8 cellular contexts compared by ENCODE assay signal in the genomic region with DNA sequence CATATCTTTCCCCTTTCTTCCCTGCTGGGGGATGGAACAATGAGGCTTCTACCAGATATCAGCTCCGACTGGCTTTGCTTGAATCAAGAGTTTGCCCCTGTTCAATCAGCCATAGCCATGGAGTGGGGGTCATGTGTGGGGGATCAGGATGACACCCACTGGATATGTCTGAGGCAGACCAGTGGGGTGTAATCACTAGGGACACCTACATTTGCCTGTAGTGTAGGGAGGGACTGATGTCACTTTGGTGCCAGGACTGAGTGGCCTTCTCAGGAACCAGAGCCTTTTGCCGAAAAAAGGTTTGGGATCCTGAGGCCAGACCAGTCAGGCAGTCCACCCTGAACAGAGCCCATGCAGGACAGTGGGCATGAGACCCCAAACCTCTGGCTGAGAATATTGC. TPM values are rescaled to one million over a fixed set of nuclear protein-coding genes. Genes with fewer than 3 reads are reported as not detected.
A peak's percentile ranks its signal among the peaks of the same experiment; 100 is the strongest.
DNase-seq lines count a peak whose midpoint lies in the region; ATAC-seq and TF ChIP-seq lines count a peak whose summit lies in the region.

No MANE protein-coding gene starts in this region.

- intact Hi-C loops in heart right ventricle (cut with DNase I): loop anchor here in 1 of 10 donors (10.0 kb wide), 1 partner anchor 104 kb away; no protein-coding TSS in a partner anchor
- intact Hi-C loops in Right ventricle myocardium superior (cut with DNase I): no loop called here
- intact Hi-C loops in uterus (cut with DNase I; ENCODE audit: low total_unique reads): no loop called here

- H3K27me3 ChIP-seq in heart right ventricle (no peaks in the 10 kb centered on the region), mesenchymal stem cell (ENCODE audit: control insufficient read depth in 1 of 2, insufficient read depth in 1 of 2, low read length in 2 of 2) (no peaks in the 10 kb centered on the region), uterus (no peaks in the 10 kb centered on the region)

- H3K4me3 Mint-ChIP-seq in brain: peak overlapping the region; percentile 89 to 99 (median 94)

- 66 to 75% methylated on average over 2 of the region's 2 CpGs for WGBS in heart right ventricle, 2 donors
- 91% methylated on average over 2 of the region's 2 CpGs for WGBS in mesenchymal stem cell

- H4K91ac ChIP-seq in mesenchymal stem cell (ENCODE audit: low read length): no peak overlapping the region

- H3K4me2 ChIP-seq in mesenchymal stem cell (ENCODE audit: low read length, poor library complexity, severe bottlenecking): peak overlapping the region; percentile 72

- no peak for TF ChIP-seq POLR2A in uterus (IDR thresholded peaks at IDR 0.05)

- H3K14ac ChIP-seq in mesenchymal stem cell (ENCODE audit: low read length in 2 of 2): peak overlapping the region in 1 of 2 experiments; percentile 22

- H3K36me3 ChIP-seq in heart right ventricle (peaks cover 0 to 26% (median 8%) of the 10 kb centered on the region in 9 donors), mesenchymal stem cell (ENCODE audit: control insufficient read depth in 1 of 2, insufficient read depth in 2 of 2, low read depth in 1 of 2, low read length in 2 of 2) (peaks cover 19 to 27% of the 10 kb centered on the region in 2 experiments), uterus (no peaks in the 10 kb centered on the region)

- H3K4me3 ChIP-seq in heart right ventricle: peak overlapping the region in 9 of 10 donors; percentile 64 to 94 (median 80)
- H3K4me3 ChIP-seq in mesenchymal stem cell (ENCODE audit: insufficient read depth in 1 of 2, low read depth in 1 of 2, low read length in 2 of 2): peak overlapping the region in 1 of 2 experiments; percentile 97
- H3K4me3 ChIP-seq in uterus: peak overlapping the region; percentile 75 to 97

- peak overlapping the region; percentile 88 for H3K9ac ChIP-seq in mesenchymal stem cell (ENCODE audit: low read length)

- no peak overlapping the region for H3K4ac ChIP-seq in mesenchymal stem cell (ENCODE audit: low read depth in 1 of 2, low read length in 2 of 2)

- no peak overlapping the region for H3K18ac ChIP-seq in mesenchymal stem cell (ENCODE audit: low read depth in 1 of 2, low read length in 2 of 2)

- peaks cover 31% of the 10 kb centered on the region for H3K79me1 ChIP-seq in mesenchymal stem cell (replicated peaks; ENCODE audit: low read length, poor library complexity, severe bottlenecking)

- H3K36me3 Mint-ChIP-seq in brain: peaks cover 21% of the 10 kb centered on the region

- ATAC-seq in heart right ventricle (peak in 1 of 8 donors; percentile 23), Right ventricle myocardium superior (ENCODE audit: poor library complexity) (no peak), esophagus mucosa (no peak), HG02610 (IDR thresholded peaks at IDR 0.05; ENCODE audit: unreplicated experiment) (no peak)

- peaks cover 27% of the 10 kb centered on the region for H3K4me1 Mint-ChIP-seq in brain

- TF ChIP-seq CTCF in heart right ventricle (IDR thresholded peaks at IDR 0.05) (no peak), brain (conservative IDR thresholded peaks at IDR 0.05) (no peak), uterus (IDR thresholded peaks at IDR 0.05) (no peak)

- H3K4me1 ChIP-seq in heart right ventricle: peaks cover 5 to 24% (median 16%) of the 10 kb centered on the region in 9 donors
- peaks cover 11% of the 10 kb centered on the region for H3K4me1 ChIP-seq in mesenchymal stem cell (ENCODE audit: control insufficient read depth, insufficient read depth, low read depth, low read length)
- H3K4me1 ChIP-seq in uterus: no peaks in the 10 kb centered on the region

- no peak overlapping the region for H2BK15ac ChIP-seq in mesenchymal stem cell (ENCODE audit: low read depth, poor library complexity, severe bottlenecking)

- H3K27ac Mint-ChIP-seq in brain: peak overlapping the region in 4 of 5 experiments; percentile 41 to 97 (median 72)

- H4K8ac ChIP-seq in mesenchymal stem cell (ENCODE audit: low read length): no peak overlapping the region

- DNase-seq in heart right ventricle: no peak
- no peak for DNase-seq in Right ventricle myocardium superior
- DNase-seq in mesenchymal stem cell: no peak
- no peak for DNase-seq in uterus
- no peak for DNase-seq in D341Med (ENCODE audit: low spot score)

- H2BK12ac ChIP-seq in mesenchymal stem cell (ENCODE audit: low read length in 2 of 2): no peak overlapping the region

- H2AFZ ChIP-seq in mesenchymal stem cell (ENCODE audit: low read depth, low read length): no peak overlapping the region

- H3K27me3 Mint-ChIP-seq in brain: peaks cover 19% of the 10 kb centered on the region

- no peak overlapping the region for H2AK5ac ChIP-seq in mesenchymal stem cell (ENCODE audit: low read length, severe bottlenecking)

- no peak overlapping the region for H3K23ac ChIP-seq in mesenchymal stem cell (ENCODE audit: low read length in 2 of 2)

- H3K9me3 ChIP-seq in heart right ventricle (no peaks in the 10 kb centered on the region), mesenchymal stem cell (ENCODE audit: control insufficient read depth, low read length) (no peaks in the 10 kb centered on the region), uterus (no peaks in the 10 kb centered on the region)

- H3K9me3 Mint-ChIP-seq in brain: no peaks in the 10 kb centered on the region

- no peak overlapping the region for H2BK120ac ChIP-seq in mesenchymal stem cell (ENCODE audit: low read depth, low read length)

- H3K27ac ChIP-seq in heart right ventricle (peak overlapping the region in 1 of 10 donors; percentile 94), mesenchymal stem cell (ENCODE audit: low read length, poor library complexity, severe bottlenecking) (no peak overlapping the region), uterus (no peak overlapping the region)

- no peak overlapping the region for H2BK5ac ChIP-seq in mesenchymal stem cell (ENCODE audit: low read depth, low read length, poor library complexity, severe bottlenecking)

RNA-seq across cellular contexts. Expression of gene ITPA, which starts 1.0 kb away (rescaled TPM):
- 10 to 100 TPM; 15.8 to 26.3 (median 21.5) TPM for total RNA-seq in heart right ventricle
- 10 to 100 TPM; 51.1 to 53.6 TPM for polyA plus RNA-seq in heart right ventricle
- 19.0 TPM for total RNA-seq in Right ventricle myocardium superior
- polyA plus RNA-seq in brain (ENCODE audit: insufficient read depth, low read depth, low replicate concordance): 40.6 TPM
- 61.9 TPM for polyA plus RNA-seq in mesenchymal stem cell (2013, experiment 1 of 2)
- 64.3 TPM for polyA plus RNA-seq in mesenchymal stem cell (2013, experiment 2 of 2)
- total RNA-seq in uterus: 10 to 100 TPM in 3 of 4 donors, 1 to 10 TPM in 1; 6.9 to 25.0 (median 21.8) TPM
- total RNA-seq in esophagus mucosa: 60.6 TPM

RNA-seq across cellular contexts. Expression of gene DDRGK1, which starts 5.9 kb away (rescaled TPM):
- total RNA-seq in heart right ventricle: 10 to 100 TPM; 25.2 to 48.4 (median 29.4) TPM
- 10 to 100 TPM; 31.0 to 77.1 TPM for polyA plus RNA-seq in heart right ventricle
- 36.4 TPM for total RNA-seq in Right ventricle myocardium superior
- 82.9 TPM for polyA plus RNA-seq in brain (ENCODE audit: insufficient read depth, low read depth, low replicate concordance)
- polyA plus RNA-seq in mesenchymal stem cell (2013, experiment 1 of 2): 38.3 TPM
- 39.7 TPM for polyA plus RNA-seq in mesenchymal stem cell (2013, experiment 2 of 2)
- 10 to 100 TPM; 37.7 to 74.9 (median 40.1) TPM for total RNA-seq in uterus
- total RNA-seq in esophagus mucosa: 47.8 TPM

RNA-seq across cellular contexts. Expression of gene SLC4A11, which starts 28.6 kb away (rescaled TPM):
- total RNA-seq in heart right ventricle (1 to 10 TPM in 1 of 10 donors, under 1 TPM in 9; 0.06 to 1.6 (median 0.45) TPM), Right ventricle myocardium superior (0.16 TPM), uterus (under 1 TPM in 3 of 4 donors, not detected in 1; 0.29 to 0.91 (median 0.76) TPM), esophagus mucosa (20.0 TPM)
- polyA plus RNA-seq in heart right ventricle (under 1 TPM; 0.19 to 0.51 TPM), brain (ENCODE audit: insufficient read depth, low read depth, low replicate concordance) (9.7 TPM)
- 1.8 TPM for polyA plus RNA-seq in mesenchymal stem cell (2013, experiment 1 of 2)
- polyA plus RNA-seq in mesenchymal stem cell (2013, experiment 2 of 2): 1.5 TPM

RNA-seq across cellular contexts. Expression of gene LZTS3, which starts 37.0 kb away (rescaled TPM):
- total RNA-seq in heart right ventricle: 10 to 100 TPM in 4 of 10 donors, 1 to 10 TPM in 6; 7.1 to 27.0 (median 9.7) TPM
- 1 to 10 TPM; 7.9 to 9.1 TPM for polyA plus RNA-seq in heart right ventricle
- 18.3 TPM for total RNA-seq in Right ventricle myocardium superior
- polyA plus RNA-seq in brain (ENCODE audit: insufficient read depth, low read depth, low replicate concordance): 77.9 TPM
- polyA plus RNA-seq in mesenchymal stem cell (2013, experiment 1 of 2): 3.6 TPM
- polyA plus RNA-seq in mesenchymal stem cell (2013, experiment 2 of 2): 3.7 TPM
- 10 to 100 TPM in 2 of 4 donors, 1 to 10 TPM in 2; 3.6 to 13.1 (median 8.2) TPM for total RNA-seq in uterus
- 1.3 TPM for total RNA-seq in esophagus mucosa

RNA-seq across cellular contexts. Expression of gene FASTKD5, which starts 50.7 kb away (rescaled TPM):
- 10 to 100 TPM; 22.1 to 32.4 (median 27.9) TPM for total RNA-seq in heart right ventricle
- 10 to 100 TPM in 1 of 2 donors, 1 to 10 TPM in 1; 7.5 to 22.7 TPM for polyA plus RNA-seq in heart right ventricle
- 24.8 TPM for total RNA-seq in Right ventricle myocardium superior
- 7.5 TPM for polyA plus RNA-seq in brain (ENCODE audit: insufficient read depth, low read depth, low replicate concordance)
- polyA plus RNA-seq in mesenchymal stem cell (2013, experiment 1 of 2): 9.6 TPM
- 10.2 TPM for polyA plus RNA-seq in mesenchymal stem cell (2013, experiment 2 of 2)
- 10 to 100 TPM; 12.3 to 17.2 (median 12.7) TPM for total RNA-seq in uterus
- 7.6 TPM for total RNA-seq in esophagus mucosa
